ENCODE assay signal across 16 cellular contexts in genomic region chr12:106586535-106586802, GRCh38. TPM values are rescaled to one million over a fixed set of nuclear protein-coding genes. Genes with fewer than 3 reads are reported as not detected.
A peak's percentile ranks its signal among the peaks of the same experiment; 100 is the strongest.
DNase-seq lines count a peak whose midpoint lies in the region; ATAC-seq and TF ChIP-seq lines count a peak whose summit lies in the region.
"Had no signal": no experiment of that assay in that cellular context is flagged by ENCODE, and none has a peak within 500 bp of the region (broad histone marks: within the 10 kb centered on the region; RNA-seq: fewer than 3 reads in every experiment).

No MANE protein-coding gene starts in this region.

- no peak for ATAC-seq in PC-3
- no peak for ATAC-seq in gastrocnemius medialis
- ATAC-seq: gastroesophageal sphincter; naive thymus-derived CD8-positive, alpha-beta T cell had no signal

- H3K4me3 ChIP-seq in PC-3 (ENCODE audit: low read length) (no peak overlapping the region), iPS-15b (ENCODE audit: low read depth, low read length) (peak overlapping the region; percentile 45), gastrocnemius medialis (peak overlapping the region; percentile 1 to 46 (median 24)), GM23248 (no peak overlapping the region), MM.1S (ENCODE audit: low read length) (no peak overlapping the region)
- H3K4me3 ChIP-seq: SJSA1 had no signal

- H3K4me2 ChIP-seq in PC-3 (ENCODE audit: low read length) (0 out of 2 replicates have a peak overlapping the region, but pooled peaks have one; percentile 12), GM23248 (ENCODE audit: unreplicated experiment) (no peak overlapping the region), MM.1S (ENCODE audit: low read depth, low read length) (no peak overlapping the region)

- 7 to 11% methylated on average over 12 of the region's 12 CpGs for WGBS in GM23248 (ENCODE audit: low coverage in 1 of 2, low lambda C conversion rate in 2 of 2, missing lambda C conversion rate in 2 of 2), 2 experiments

- H3K9me2 ChIP-seq in PC-3 (replicated peaks; ENCODE audit: low read length) (no peaks in the 10 kb centered on the region), GM23248 (ENCODE audit: insufficient read depth) (no peaks in the 10 kb centered on the region), MM.1S (replicated peaks; ENCODE audit: insufficient read depth, low read length) (no peaks in the 10 kb centered on the region)

- in situ Hi-C loops in gastrocnemius medialis (cut with MboI; ENCODE audit: low sequenced_read_pairs in 4 of 4), result no loop called here
- in situ Hi-C loops in GM23248 (cut with MboI), result no loop called here

- no peak overlapping the region for H3K27ac Mint-ChIP-seq in activated T-cell treated with anti-CD3 and anti-CD28 coated beads, Interleukin-2, amount 50 U/mL, for 24 hours

- no peaks in the 10 kb centered on the region for H3K9me3 Mint-ChIP-seq in activated T-cell treated with anti-CD3 and anti-CD28 coated beads, Interleukin-2, amount 50 U/mL, for 24 hours
- H3K9me3 Mint-ChIP-seq: naive thymus-derived CD8-positive, alpha-beta T cell had no signal

- H3K9ac ChIP-seq in PC-3 (ENCODE audit: low read length), result no peak overlapping the region
- H3K9ac ChIP-seq in iPS-15b (ENCODE audit: low read depth, low read length), result no peak overlapping the region
- H3K9ac ChIP-seq in GM23248, result no peak overlapping the region
- H3K9ac ChIP-seq in MM.1S (ENCODE audit: low read length), result no peak overlapping the region

- H4K20me1 ChIP-seq in PC-3 (ENCODE audit: low read length), result no peaks in the 10 kb centered on the region
- H4K20me1 ChIP-seq in GM23248 (ENCODE audit: insufficient read depth), result no peaks in the 10 kb centered on the region
- H4K20me1 ChIP-seq in MM.1S (ENCODE audit: insufficient read depth, low read length), result no peaks in the 10 kb centered on the region

- no peak for DNase-seq in activated T-cell treated with anti-CD3 and anti-CD28 coated beads, Interleukin-2, amount 50 U/mL, for 24 hours
- no peak for DNase-seq in activated T-cell treated with anti-CD3 and anti-CD28 coated beads for 4 hours
- no peak for DNase-seq in PC-3
- no peak for DNase-seq in gastrocnemius medialis
- DNase-seq in GM23248, result no peak
- DNase-seq in MM.1S, result no peak
- DNase-seq in NCI-H2227 treated with DMSO at 0.1 percent for 48 hours (lab: John Stamatoyannopoulos, UW), result no peak
- DNase-seq: IMR-90; stimulated activated naive CD4-positive, alpha-beta T cell had no signal

- CTCF ChIA-PET in PC-3 (lab: Charles Lee), result no interaction called here

- H2AFZ ChIP-seq in PC-3 (ENCODE audit: low read length) (no peak overlapping the region), GM23248 (no peak overlapping the region), MM.1S (ENCODE audit: low read length) (no peak overlapping the region)

- TF ChIP-seq POLR2A in gastrocnemius medialis (IDR thresholded peaks at IDR 0.05), result no peak

- H3K27me3 ChIP-seq in PC-3 (ENCODE audit: low read length) (peaks cover 94% of the 10 kb centered on the region), iPS-15b (ENCODE audit: control insufficient read depth, insufficient read depth, low read length) (peaks cover 88% of the 10 kb centered on the region), gastrocnemius medialis (peaks cover 72 to 77% (median 73%) of the 10 kb centered on the region in 3 donors), GM23248 (replicated peaks; ENCODE audit: insufficient read depth) (peaks cover 85% of the 10 kb centered on the region), MM.1S (replicated peaks; ENCODE audit: insufficient read depth, low read length) (peaks cover 73% of the 10 kb centered on the region)

- H3F3A ChIP-seq in PC-3 (ENCODE audit: low read length, unreplicated experiment) (no peaks in the 10 kb centered on the region), GM23248 (ENCODE audit: insufficient read depth) (no peaks in the 10 kb centered on the region), MM.1S (ENCODE audit: insufficient read depth, low read length) (no peaks in the 10 kb centered on the region)

- H3K4me3 Mint-ChIP-seq in activated T-cell treated with anti-CD3 and anti-CD28 coated beads, Interleukin-2, amount 50 U/mL, for 24 hours, result peak overlapping the region; percentile 8

- POLR2A ChIA-PET in PC-3 (lab: Charles Lee; ENCODE audit: unreplicated experiment), result no interaction called here

- intact Hi-C loops in PC-3 (cut with micrococcal nuclease) (no loop called here), gastrocnemius medialis (cut with DNase I; ENCODE audit: low total_unique reads) (no loop called here)

- H3K27ac ChIP-seq in PC-3 (ENCODE audit: low read length) (no peak overlapping the region), gastrocnemius medialis (no peak overlapping the region), GM23248 (no peak overlapping the region), MM.1S (ENCODE audit: low read length) (no peak overlapping the region)
- H3K27ac ChIP-seq: gastroesophageal sphincter, SJSA1 had no signal

- TF ChIP-seq CTCF in PC-3 (conservative IDR thresholded peaks at IDR 0.05; ENCODE audit: low read depth, low read length) (no peak), gastrocnemius medialis (IDR thresholded peaks at IDR 0.05 in 4 of 5, conservative IDR thresholded peaks at IDR 0.05 in 1 of 5) (no peak), MM.1S (IDR thresholded peaks at IDR 0.05; ENCODE audit: low read length) (no peak)

- H3K36me3 Mint-ChIP-seq in activated T-cell treated with anti-CD3 and anti-CD28 coated beads, Interleukin-2, amount 50 U/mL, for 24 hours (ENCODE audit: low read depth), result no peaks in the 10 kb centered on the region
- H3K36me3 Mint-ChIP-seq: naive thymus-derived CD8-positive, alpha-beta T cell had no signal

- H3K9me3 ChIP-seq in PC-3 (ENCODE audit: low read length), result no peaks in the 10 kb centered on the region
- H3K9me3 ChIP-seq in iPS-15b (ENCODE audit: control insufficient read depth, insufficient read depth, low read length), result no peaks in the 10 kb centered on the region
- H3K9me3 ChIP-seq in gastrocnemius medialis, result no peaks in the 10 kb centered on the region
- H3K9me3 ChIP-seq in GM23248 (ENCODE audit: low read depth), result no peaks in the 10 kb centered on the region
- no peaks in the 10 kb centered on the region for H3K9me3 ChIP-seq in MM.1S (replicated peaks; ENCODE audit: insufficient read depth, low read length)
- H3K9me3 ChIP-seq: gastroesophageal sphincter, SJSA1 had no signal

- H3K36me3 ChIP-seq in PC-3 (ENCODE audit: low read depth, low read length) (no peaks in the 10 kb centered on the region), iPS-15b (ENCODE audit: control insufficient read depth, insufficient read depth, low read length) (no peaks in the 10 kb centered on the region), gastrocnemius medialis (no peaks in the 10 kb centered on the region), GM23248 (ENCODE audit: low read depth) (no peaks in the 10 kb centered on the region), MM.1S (replicated peaks; ENCODE audit: insufficient read depth, low read length) (no peaks in the 10 kb centered on the region)
- H3K36me3 ChIP-seq: gastroesophageal sphincter, SJSA1 had no signal

- H3K4me1 ChIP-seq in PC-3 (ENCODE audit: insufficient read depth, low read length), result no peaks in the 10 kb centered on the region
- peaks cover 3% of the 10 kb centered on the region for H3K4me1 ChIP-seq in iPS-15b (ENCODE audit: control insufficient read depth, insufficient read depth, low read length)
- H3K4me1 ChIP-seq in gastrocnemius medialis, result peaks cover 3 to 33% of the 10 kb centered on the region in 2 donors
- 0 out of 2 replicates have a peak, but pooled peaks cover 6% of the 10 kb centered on the region for H3K4me1 ChIP-seq in GM23248 (ENCODE audit: insufficient read depth)
- H3K4me1 ChIP-seq in MM.1S (ENCODE audit: low read length), result no peaks in the 10 kb centered on the region

- no TSS peak for BruUV-seq in PC-3 (replicated peaks; lab: Mats Ljungman, UMichigan)

- H3K4me1 Mint-ChIP-seq in activated T-cell treated with anti-CD3 and anti-CD28 coated beads, Interleukin-2, amount 50 U/mL, for 24 hours (ENCODE audit: low read depth), result peaks cover 40% of the 10 kb centered on the region

- no peaks in the 10 kb centered on the region for H3K79me2 ChIP-seq in PC-3 (ENCODE audit: low read length)
- H3K79me2 ChIP-seq in GM23248 (ENCODE audit: insufficient read depth), result no peaks in the 10 kb centered on the region
- H3K79me2 ChIP-seq in MM.1S (ENCODE audit: low read length), result no peaks in the 10 kb centered on the region

- H3K27me3 Mint-ChIP-seq in activated T-cell treated with anti-CD3 and anti-CD28 coated beads, Interleukin-2, amount 50 U/mL, for 24 hours, result peaks cover 91% of the 10 kb centered on the region

RNA-seq across cellular contexts. Expression of gene RFX4, which starts 3.7 kb away (rescaled TPM):
- total RNA-seq in PC-3 (2014; rRNA removed), result not detected in 2 replicates
- not detected for total RNA-seq in gastrocnemius medialis
- not detected in 2 replicates for total RNA-seq in GM23248 (2014; rRNA removed; shearing (Covaris generic))
- not detected in 2 replicates for polyA plus RNA-seq in GM23248 (2016; fragmentation: Nextera tagmentation; extraction: Ambion mirVana)
- total RNA-seq: gastroesophageal sphincter; H4; IMR-90; naive thymus-derived CD8-positive, alpha-beta T cell; sciatic nerve; SJSA1 had no signal
- polyA plus RNA-seq: AG04450; IMR-90; naive thymus-derived CD8-positive, alpha-beta T cell had no signal

Comparison
In these comparisons a context has a peak if more than half of its experiments do, and no peak if none do; other contexts are left out.
1. H3K4me3 ChIP-seq: peak in iPS-15b (single experiment) and gastrocnemius medialis (4 of 4); none in PC-3 (single experiment), GM23248 (single experiment) and MM.1S (single experiment).